Comparison of ENCODE assay signal across 17 cellular contexts in genomic region chr3:151351648-151352047, GRCh38. TPM values are rescaled to one million over a fixed set of nuclear protein-coding genes. Genes with fewer than 3 reads are reported as not detected.
A peak's percentile ranks its signal among the peaks of the same experiment; 100 is the strongest.
DNase-seq lines count a peak whose midpoint lies in the region; ATAC-seq and TF ChIP-seq lines count a peak whose summit lies in the region.
"Had no signal": no experiment of that assay in that cellular context is flagged by ENCODE, and none has a peak within 500 bp of the region (broad histone marks: within the 10 kb centered on the region; RNA-seq: fewer than 3 reads in every experiment).

No MANE protein-coding gene starts in this region.

- H3K4me3 ChIP-seq in lower lobe of right lung (no peak overlapping the region), vagina (no peak overlapping the region)
- H3K4me3 ChIP-seq: SJSA1 had no signal

- H3K4me1 ChIP-seq in lower lobe of right lung (peaks cover 4% of the 10 kb centered on the region), vagina (no peaks in the 10 kb centered on the region)
- H3K4me1 ChIP-seq: SJSA1 had no signal

- no peaks in the 10 kb centered on the region for H3K36me3 ChIP-seq in lower lobe of right lung
- no peaks in the 10 kb centered on the region for H3K36me3 ChIP-seq in vagina
- H3K36me3 ChIP-seq: SJSA1 had no signal

- no peaks in the 10 kb centered on the region for H3K9me3 ChIP-seq in lower lobe of right lung
- H3K9me3 ChIP-seq in vagina = no peaks in the 10 kb centered on the region
- H3K9me3 ChIP-seq: SJSA1 had no signal

- TF ChIP-seq POLR2A in vagina (IDR thresholded peaks at IDR 0.05) = no peak

- ATAC-seq in GM18873 (IDR thresholded peaks at IDR 0.05; ENCODE audit: low FRiP score, unreplicated experiment) = peak; percentile 18
- peak; percentile 26 for ATAC-seq in GM21526 (IDR thresholded peaks at IDR 0.05; ENCODE audit: low FRiP score, unreplicated experiment)
- peak; percentile 21 for ATAC-seq in HG03103 (IDR thresholded peaks at IDR 0.05; ENCODE audit: low read depth, unreplicated experiment)
- no peak for ATAC-seq in lower lobe of right lung
- no peak for ATAC-seq in HG02623 (IDR thresholded peaks at IDR 0.05; ENCODE audit: unreplicated experiment)

- H3K27me3 ChIP-seq in lower lobe of right lung (ENCODE audit: low read depth) = no peaks in the 10 kb centered on the region
- no peaks in the 10 kb centered on the region for H3K27me3 ChIP-seq in vagina
- H3K27me3 ChIP-seq: SJSA1 had no signal

- no peak for DNase-seq in lower lobe of right lung
- DNase-seq in epidermal melanocyte (ENCODE audit: insufficient read length, low spot score) = no peak
- DNase-seq in vagina (ENCODE audit: extremely low spot score in 2 of 2) = no peak
- DNase-seq in GF-D8 (lab: John Stamatoyannopoulos, UW) = no peak
- DNase-seq: activated gamma-delta T cell treated with Interleukin-2 at 50 U/mL for 16 hours; NCI-H1105; NCI-H524 treated with DMSO at 0.1 percent for 48 hours; stimulated activated CD4-positive, alpha-beta T cell treated with anti-CD3 and anti-CD28 coated beads, Interleukin-2, amount 100 ng/mL, for 48 hours had no signal

- TF ChIP-seq CTCF in lower lobe of right lung (IDR thresholded peaks at IDR 0.05) = no peak
- TF ChIP-seq CTCF in vagina (IDR thresholded peaks at IDR 0.05) = no peak

- H3K27ac ChIP-seq in lower lobe of right lung (peak overlapping the region; percentile 6), vagina (no peak overlapping the region)
- H3K27ac ChIP-seq: epithelial cell of prostate, SJSA1 had no signal

- intact Hi-C loops in lower lobe of right lung (cut with DNase I) = no loop called here
- intact Hi-C loops in vagina (cut with DNase I) = no loop called here

RNA-seq across cellular contexts. Expression of gene P2RY13, which starts 22.3 kb away (rescaled TPM):
- 14.4 TPM for total RNA-seq in lower lobe of right lung
- 0.98 TPM for total RNA-seq in vagina
- total RNA-seq: H1, HT-29, renal cortical epithelial cell, SJSA1 had no signal

RNA-seq across cellular contexts. Expression of gene P2RY12, which starts 32.9 kb away (rescaled TPM):
- total RNA-seq in lower lobe of right lung = 6.2 TPM
- 1.2 TPM for total RNA-seq in vagina
- total RNA-seq: H1, HT-29, renal cortical epithelial cell, SJSA1 had no signal

RNA-seq across cellular contexts. Expression of gene GPR87, which starts 35.0 kb away (rescaled TPM):
- total RNA-seq in lower lobe of right lung (0.24 TPM), vagina (12.3 TPM)
- total RNA-seq: H1 had no signal

Comparison
In these comparisons a context has a peak if more than half of its experiments do, and no peak if none do; other contexts are left out.
1. ATAC-seq: peak in GM18873 (single experiment), GM21526 (single experiment) and HG03103 (single experiment); none in lower lobe of right lung (0 of 2) and HG02623 (single experiment).
2. RNA of gene GPR87, which starts 35.0 kb away (total RNA-seq): 12.3 TPM in vagina (single experiment); 0.24 TPM in lower lobe of right lung (single experiment); every median in the first group is over 10 times any median in the second.